ENCODE assay signal across 8 cellular contexts in genomic region chr15:41773332-41773728, GRCh38. TPM values are rescaled to one million over a fixed set of nuclear protein-coding genes. Genes with fewer than 3 reads are reported as not detected.
DNase-seq lines count a peak whose midpoint lies in the region; ATAC-seq, FAIRE-seq and TF ChIP-seq lines count a peak whose summit lies in the region.

No MANE protein-coding gene starts in this region.

- H3K4me2 ChIP-seq in astrocyte (ENCODE audit: low read length) = peak overlapping the region; percentile 87

- WGBS in heart left ventricle, 4 donors = 30 to 40% (median 37%) methylated on average over 5 of the region's 5 CpGs
- 83% methylated on average over 1 of the region's 5 CpGs; no CpG with 5 or more reads in 1 of the 2 experiments for WGBS in mesodermal cell (ENCODE audit: insufficient coverage in 2 of 2), 2 experiments

- H3K4me3 ChIP-seq in heart left ventricle (peak overlapping the region in 9 of 12 donors; percentile 75 to 87 (median 78)), astrocyte (ENCODE audit: insufficient read depth, low read depth, low read length) (peak overlapping the region; percentile 74), mesodermal cell (ENCODE audit: extremely low read depth, insufficient read depth, low read length, poor library complexity, severe bottlenecking) (peak overlapping the region; percentile 67), vagina (peak overlapping the region; percentile 54 to 76)

- peak overlapping the region; percentile 86 for H3K9ac ChIP-seq in astrocyte (ENCODE audit: low read length)

- no peak for TF ChIP-seq CTCF in heart left ventricle (IDR thresholded peaks at IDR 0.05)
- TF ChIP-seq CTCF in astrocyte (IDR thresholded peaks at IDR 0.05; ENCODE audit: insufficient read depth, low read depth, low read length) = no peak
- no peak for TF ChIP-seq CTCF in vagina (IDR thresholded peaks at IDR 0.05)

- no peaks in the 10 kb centered on the region for H3K27me3 ChIP-seq in heart left ventricle
- no peaks in the 10 kb centered on the region for H3K27me3 ChIP-seq in astrocyte (ENCODE audit: insufficient read depth, low read length)
- no peaks in the 10 kb centered on the region for H3K27me3 ChIP-seq in vagina

- no peak for TF ChIP-seq POLR2A in heart left ventricle (IDR thresholded peaks at IDR 0.05)
- TF ChIP-seq POLR2A in vagina (IDR thresholded peaks at IDR 0.05) = no peak

- no peak overlapping the region for H2AFZ ChIP-seq in astrocyte (ENCODE audit: low read depth, low read length)

- DNase-seq in heart left ventricle = no peak
- DNase-seq in Right ventricle myocardium inferior (ENCODE audit: missing footprints) = no peak
- DNase-seq in astrocyte (ENCODE audit: low read depth) = no peak
- DNase-seq in vagina (ENCODE audit: extremely low spot score in 2 of 2) = no peak
- DNase-seq in T-helper 9 cell = no peak
- DNase-seq in NOMO-1 (lab: John Stamatoyannopoulos, UW; ENCODE audit: unreplicated experiment in 2 of 2) = no peak

- H3K36me3 ChIP-seq in heart left ventricle = peaks cover 0 to 23% (median 0%) of the 10 kb centered on the region in 9 donors
- H3K36me3 ChIP-seq in astrocyte (ENCODE audit: insufficient read depth, low read length) = peaks cover 9% of the 10 kb centered on the region
- H3K36me3 ChIP-seq in mesodermal cell (ENCODE audit: control insufficient read depth, insufficient read depth, low read length) = peaks cover 26% of the 10 kb centered on the region
- no peaks in the 10 kb centered on the region for H3K36me3 ChIP-seq in vagina

- ATAC-seq in heart left ventricle = no peak
- no peak for ATAC-seq in Right ventricle myocardium inferior
- no peak for ATAC-seq in GM19395 (IDR thresholded peaks at IDR 0.05; ENCODE audit: unreplicated experiment)

- peaks cover 3 to 46% (median 31%) of the 10 kb centered on the region in 12 donors for H3K4me1 ChIP-seq in heart left ventricle
- H3K4me1 ChIP-seq in astrocyte (ENCODE audit: insufficient read depth, low read length) = peaks cover 50% of the 10 kb centered on the region
- peaks cover 25% of the 10 kb centered on the region for H3K4me1 ChIP-seq in mesodermal cell (ENCODE audit: control insufficient read depth, insufficient read depth, low read length, poor library complexity, severe bottlenecking)
- H3K4me1 ChIP-seq in vagina = peaks cover 46% of the 10 kb centered on the region

- H3K4me1 Mint-ChIP-seq in astrocyte (ENCODE audit: low read depth, unreplicated experiment) = peaks cover 30% of the 10 kb centered on the region

- peaks cover 37% of the 10 kb centered on the region for H3K79me2 ChIP-seq in astrocyte (ENCODE audit: insufficient read depth, low read length)

- H3K9me3 Mint-ChIP-seq in astrocyte (ENCODE audit: unreplicated experiment) = no peaks in the 10 kb centered on the region

- H3K27ac Mint-ChIP-seq in astrocyte (ENCODE audit: unreplicated experiment) = peak overlapping the region; percentile 84

- peaks cover 2% of the 10 kb centered on the region for H3K36me3 Mint-ChIP-seq in astrocyte (ENCODE audit: low read depth, unreplicated experiment)

- H3K27ac ChIP-seq in heart left ventricle = peak overlapping the region in 10 of 12 donors; percentile 79 to 92 (median 86)
- peak overlapping the region; percentile 76 for H3K27ac ChIP-seq in astrocyte (ENCODE audit: low read depth, low read length)
- peak overlapping the region; percentile 85 for H3K27ac ChIP-seq in mesodermal cell (ENCODE audit: low read depth, low read length, severe bottlenecking)
- peak overlapping the region; percentile 87 for H3K27ac ChIP-seq in vagina

- peaks cover 34% of the 10 kb centered on the region for H4K20me1 ChIP-seq in astrocyte (ENCODE audit: insufficient read depth, low read length)

- no peaks in the 10 kb centered on the region for H3K27me3 Mint-ChIP-seq in astrocyte (ENCODE audit: low read depth, unreplicated experiment)

- no peaks in the 10 kb centered on the region for H3K9me3 ChIP-seq in heart left ventricle
- H3K9me3 ChIP-seq in astrocyte (ENCODE audit: insufficient read depth, low read depth, low read length) = no peaks in the 10 kb centered on the region
- no peaks in the 10 kb centered on the region for H3K9me3 ChIP-seq in mesodermal cell (ENCODE audit: control insufficient read depth, low read length)
- H3K9me3 ChIP-seq in vagina = no peaks in the 10 kb centered on the region

- intact Hi-C loops in heart left ventricle (cut with DNase I) (loop anchor here (1.0 to 10.0 kb wide), 11 partner anchors 37 to 281 kb away; partner anchors contain the start of genes EHD4 (in 3 of the 10), SPTBN5 (in 2 of the 10) and JMJD7 (in 1 of the 10)), Right ventricle myocardium inferior (cut with DNase I) (loop anchor here (5.0 kb wide), 1 partner anchor 199 kb away; the partner anchor contains the start of gene EHD4), vagina (cut with DNase I) (loop anchor here (5.0 kb wide), 1 partner anchor 39 kb away; no protein-coding TSS in a partner anchor)

- FAIRE-seq in astrocyte (lab: Jason Lieb, UNC) = no peak

- H3K4me3 Mint-ChIP-seq in astrocyte (ENCODE audit: unreplicated experiment) = peak overlapping the region; percentile 95

RNA-seq across cellular contexts. Expression of gene MAPKBP1, which starts 1.0 kb away (rescaled TPM):
- 10 to 100 TPM; 12.0 to 20.5 (median 14.8) TPM for total RNA-seq in heart left ventricle
- 10 to 100 TPM in 1 of 2 donors, 1 to 10 TPM in 1; 6.3 to 17.0 TPM for polyA plus RNA-seq in heart left ventricle
- 14.4 TPM for total RNA-seq in Right ventricle myocardium inferior
- 30.8 and 30.9 TPM in 2 replicates for total RNA-seq in astrocyte
- polyA plus RNA-seq in mesodermal cell (2013, experiment 1 of 2) = 11.2 TPM
- polyA plus RNA-seq in mesodermal cell (2013, experiment 2 of 2) = 11.3 TPM
- total RNA-seq in vagina = 35.8 TPM

RNA-seq across cellular contexts. Expression of gene JMJD7, which starts 54.6 kb away (rescaled TPM):
- total RNA-seq in heart left ventricle = 10 to 100 TPM in 6 of 9 donors, 1 to 10 TPM in 3; 5.4 to 17.9 (median 11.8) TPM
- 10 to 100 TPM in 1 of 2 donors, 1 to 10 TPM in 1; 7.3 to 20.6 TPM for polyA plus RNA-seq in heart left ventricle
- 12.6 TPM for total RNA-seq in Right ventricle myocardium inferior
- 5.7 and 7.6 TPM in 2 replicates for total RNA-seq in astrocyte
- 8.5 TPM for polyA plus RNA-seq in mesodermal cell (2013, experiment 1 of 2)
- 7.0 TPM for polyA plus RNA-seq in mesodermal cell (2013, experiment 2 of 2)
- total RNA-seq in vagina = 26.3 TPM
